ENCODE assay signal across 29 cellular contexts in the genomic region with DNA sequence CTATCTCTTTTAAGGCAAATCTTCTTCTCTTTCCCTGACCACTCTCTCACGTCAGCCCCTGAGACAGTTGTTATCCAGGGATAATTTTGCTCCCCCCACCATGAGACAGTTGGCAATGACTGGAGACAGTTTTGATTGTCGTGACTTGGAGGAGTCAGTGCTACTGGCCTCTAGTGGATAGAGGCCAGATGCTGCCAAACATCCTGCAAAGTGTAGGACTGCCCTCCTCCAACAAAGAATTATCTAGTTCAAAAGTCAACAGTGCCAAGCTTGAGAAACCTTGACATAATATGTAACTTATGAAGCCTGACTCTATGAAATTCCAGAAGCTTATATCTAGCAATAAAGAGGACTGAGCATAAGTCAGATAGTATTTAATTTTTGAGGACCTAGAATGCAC.
A peak's percentile ranks its signal among the peaks of the same experiment; 100 is the strongest.
DNase-seq lines count a peak whose midpoint lies in the region; ATAC-seq and TF ChIP-seq lines count a peak whose summit lies in the region.
"Had no signal": no experiment of that assay in that cellular context is flagged by ENCODE, and none has a peak within 500 bp of the region (broad histone marks: within the 10 kb centered on the region; RNA-seq: fewer than 3 reads in every experiment).

No MANE protein-coding gene starts in this region.

- H3K4me2 ChIP-seq in hepatocyte, result no peak overlapping the region

- POLR2A ChIA-PET in BJ (lab: Charles Lee), result no interaction called here

- H3K4me3 Mint-ChIP-seq in activated naive CD8-positive, alpha-beta T cell treated with anti-CD3 and anti-CD28 coated beads, Interleukin-2, amount 50 U/mL, for 24 hours, result no peak overlapping the region
- H3K4me3 Mint-ChIP-seq: activated T-cell treated with anti-CD3 and anti-CD28 coated beads, Interleukin-2, amount 50 U/mL, for 4 hours; CD4-positive, alpha-beta memory T cell; stimulated activated memory B cell treated with anti-CD40 and anti-IgM and Interleukin-4, amounts not matched to agents 10 μg/mL and 1 μg/mL and 100 μg/mL, for 72 hours; T-helper 1 cell treated with Interleukin-12 subunit alpha and Interleukin-12 subunit beta and Interleukin-4 antibody, amounts not matched to agents 30 μg/mL and 1 μg/mL, for 36 hours had no signal

- peaks cover 10% of the 10 kb centered on the region for H3K4me1 ChIP-seq in hepatocyte (ENCODE audit: insufficient read depth)
- H3K4me1 ChIP-seq: psoas muscle had no signal

- no peaks in the 10 kb centered on the region for H3K27me3 Mint-ChIP-seq in activated naive CD8-positive, alpha-beta T cell treated with anti-CD3 and anti-CD28 coated beads, Interleukin-2, amount 50 U/mL, for 24 hours
- H3K27me3 Mint-ChIP-seq: CD4-positive, alpha-beta memory T cell; stimulated activated memory B cell treated with anti-CD40 and anti-IgM and Interleukin-4, amounts not matched to agents 10 μg/mL and 1 μg/mL and 100 μg/mL, for 72 hours had no signal

- H3K9me3 Mint-ChIP-seq in activated naive CD8-positive, alpha-beta T cell treated with anti-CD3 and anti-CD28 coated beads, Interleukin-2, amount 50 U/mL, for 24 hours, result no peaks in the 10 kb centered on the region
- H3K9me3 Mint-ChIP-seq: activated T-cell treated with anti-CD3 and anti-CD28 coated beads, Interleukin-2, amount 50 U/mL, for 4 hours; stimulated activated memory B cell treated with anti-CD40 and anti-IgM and Interleukin-4, amounts not matched to agents 10 μg/mL and 1 μg/mL and 100 μg/mL, for 72 hours; T-helper 1 cell treated with Interleukin-12 subunit alpha and Interleukin-12 subunit beta and Interleukin-4 antibody, amounts not matched to agents 30 μg/mL and 1 μg/mL, for 36 hours had no signal

- no peaks in the 10 kb centered on the region for H3K79me2 ChIP-seq in hepatocyte

- no peaks in the 10 kb centered on the region for H3K36me3 ChIP-seq in BJ (ENCODE audit: control insufficient read depth, insufficient read depth, low read length)
- no peaks in the 10 kb centered on the region for H3K36me3 ChIP-seq in hepatocyte (replicated peaks; ENCODE audit: insufficient read depth, low read depth)
- H3K36me3 ChIP-seq: brain microvascular endothelial cell had no signal

- WGBS in hepatocyte (ENCODE audit: low lambda C conversion rate, missing lambda C conversion rate), result 48% methylated on average over 2 of the region's 2 CpGs

- H3K27ac Mint-ChIP-seq in activated naive CD8-positive, alpha-beta T cell treated with anti-CD3 and anti-CD28 coated beads, Interleukin-2, amount 50 U/mL, for 24 hours, result no peak overlapping the region
- H3K27ac Mint-ChIP-seq: CD4-positive, alpha-beta memory T cell; stimulated activated memory B cell treated with anti-CD40 and anti-IgM and Interleukin-4, amounts not matched to agents 10 μg/mL and 1 μg/mL and 100 μg/mL, for 72 hours; T-helper 1 cell treated with Interleukin-12 subunit alpha and Interleukin-12 subunit beta and Interleukin-4 antibody, amounts not matched to agents 30 μg/mL and 1 μg/mL, for 36 hours had no signal

- H3K27me3 ChIP-seq in BJ (ENCODE audit: control insufficient read depth, insufficient read depth, low read length) (no peaks in the 10 kb centered on the region), hepatocyte (no peaks in the 10 kb centered on the region)
- H3K27me3 ChIP-seq: brain microvascular endothelial cell had no signal

- ATAC-seq in activated naive CD8-positive, alpha-beta T cell treated with anti-CD3 and anti-CD28 coated beads, Interleukin-2, amount 50 U/mL, for 24 hours, result no peak
- ATAC-seq: activated T-cell treated with anti-CD3 and anti-CD28 coated beads, Interleukin-2, amount 50 U/mL, for 4 hours; esophagus mucosa; psoas muscle; stimulated activated memory B cell treated with anti-CD40 and anti-IgM and Interleukin-4, amounts not matched to agents 10 μg/mL and 1 μg/mL and 100 μg/mL, for 72 hours had no signal

- no peaks in the 10 kb centered on the region for H4K20me1 ChIP-seq in hepatocyte (ENCODE audit: insufficient read depth, poor library complexity, severe bottlenecking)

- H2AFZ ChIP-seq in hepatocyte, result no peak overlapping the region

- no peaks in the 10 kb centered on the region for H3K9me3 ChIP-seq in hepatocyte (ENCODE audit: low read depth)
- H3K9me3 ChIP-seq: psoas muscle had no signal

- H3K9me2 ChIP-seq in hepatocyte (replicated peaks; ENCODE audit: insufficient read depth), result no peaks in the 10 kb centered on the region

- no peaks in the 10 kb centered on the region for H3K4me1 Mint-ChIP-seq in activated naive CD8-positive, alpha-beta T cell treated with anti-CD3 and anti-CD28 coated beads, Interleukin-2, amount 50 U/mL, for 24 hours
- H3K4me1 Mint-ChIP-seq: CD4-positive, alpha-beta memory T cell; stimulated activated memory B cell treated with anti-CD40 and anti-IgM and Interleukin-4, amounts not matched to agents 10 μg/mL and 1 μg/mL and 100 μg/mL, for 72 hours had no signal

- CTCF ChIA-PET in BJ (lab: Yijun Ruan, JAX), result no interaction called here

- H3K27ac ChIP-seq in hepatocyte (no peak overlapping the region), substantia nigra (ENCODE audit: low read depth, low read length, poor library complexity, severe bottlenecking) (no peak overlapping the region)
- H3K27ac ChIP-seq: brain microvascular endothelial cell, psoas muscle, skin epidermis had no signal

- no peak overlapping the region for H3K4me3 ChIP-seq in BJ (ENCODE audit: low read depth, low read length)
- H3K4me3 ChIP-seq in hepatocyte, result no peak overlapping the region
- H3K4me3 ChIP-seq: psoas muscle, skin epidermis had no signal

- H3K36me3 Mint-ChIP-seq in activated naive CD8-positive, alpha-beta T cell treated with anti-CD3 and anti-CD28 coated beads, Interleukin-2, amount 50 U/mL, for 24 hours (ENCODE audit: low read depth), result no peaks in the 10 kb centered on the region
- H3K36me3 Mint-ChIP-seq: CD4-positive, alpha-beta memory T cell; stimulated activated memory B cell treated with anti-CD40 and anti-IgM and Interleukin-4, amounts not matched to agents 10 μg/mL and 1 μg/mL and 100 μg/mL, for 72 hours had no signal

- DNase-seq in BJ (ENCODE audit: low read depth) (no peak), HT-29 (ENCODE audit: low spot score) (peak; percentile 37), hepatocyte (ENCODE audit: low spot score) (peak; percentile 47), mucosa of gallbladder (ENCODE audit: low spot score) (peak; percentile 22), substantia nigra (lab: John Stamatoyannopoulos, UW) (no peak), NCI-H446 treated with DMSO at 0.1 percent for 48 hours (lab: John Stamatoyannopoulos, UW) (no peak)
- DNase-seq in activated naive CD8-positive, alpha-beta T cell treated with anti-CD3 and anti-CD28 coated beads, Interleukin-2, amount 50 U/mL, for 24 hours, result no peak
- DNase-seq: activated CD4-positive, alpha-beta T cell treated with anti-CD3 and anti-CD28 coated beads for 4 hours; activated naive CD4-positive, alpha-beta T cell; activated T-cell treated with anti-CD3 and anti-CD28 coated beads, Interleukin-2, amount 50 U/mL, for 4 hours; brain microvascular endothelial cell; CD4-positive, alpha-beta memory T cell; DMS153; effector CD8-positive, alpha-beta T cell; foreskin melanocyte; GDM1; hypothalamus; KG1; mammary epithelial cell; NCI-H1694; NCI-H2171; NCI-H524; psoas muscle; RPMI8226; stimulated activated CD4-positive, alpha-beta T cell treated with anti-CD3 and anti-CD28 coated beads, Interleukin-2, amount 100 ng/mL, for 48 hours had no signal

- TF ChIP-seq CTCF in BJ (IDR thresholded peaks at IDR 0.05; ENCODE audit: insufficient read depth, low read depth, low read length), result 0 out of 2 replicates have a peak, but pooled peaks have one; percentile 9
- TF ChIP-seq CTCF in hepatocyte (IDR thresholded peaks at IDR 0.05; ENCODE audit: poor library complexity), result peak; percentile 30

Comparison
In these comparisons a context has a peak if more than half of its experiments do, and no peak if none do; other contexts are left out.
1. DNase-seq: peak in HT-29 (single experiment), hepatocyte (single experiment) and mucosa of gallbladder (single experiment); none in BJ (single experiment), activated naive CD8-positive, alpha-beta T cell treated with anti-CD3 and anti-CD28 coated beads, Interleukin-2, amount 50 U/mL, for 24 hours (single experiment), substantia nigra (0 of 49) and NCI-H446 treated with DMSO at 0.1 percent for 48 hours (single experiment).